25 cellular contexts compared by ENCODE assay signal in genomic region chr19:19506592-19506991, GRCh38. TPM values are rescaled to one million over a fixed set of nuclear protein-coding genes. Genes with fewer than 3 reads are reported as not detected.
DNase-seq lines count a peak whose midpoint lies in the region; ATAC-seq and TF ChIP-seq lines count a peak whose summit lies in the region.
"Had no signal": no experiment of that assay in that cellular context is flagged by ENCODE, and none has a peak within 500 bp of the region (broad histone marks: within the 10 kb centered on the region; RNA-seq: fewer than 3 reads in every experiment).

No MANE protein-coding gene starts in this region.

- H3K9me3 ChIP-seq in OCI-LY7 (ENCODE audit: low read length): no peaks in the 10 kb centered on the region
- H3K9me3 ChIP-seq in naive thymus-derived CD4-positive, alpha-beta T cell (ENCODE audit: control insufficient read depth in 2 of 3, low read length in 3 of 3): no peaks in the 10 kb centered on the region
- H3K9me3 ChIP-seq: psoas muscle, thyroid gland had no signal

- no peak for DNase-seq in OCI-LY7 (ENCODE audit: low spot score)
- no peak for DNase-seq in MCF 10A (ENCODE audit: unreplicated experiment)
- no peak for DNase-seq in osteocyte (ENCODE audit: extremely low spot score, unreplicated experiment)
- DNase-seq in SIG-M5 (lab: John Stamatoyannopoulos, UW): no peak
- no peak for DNase-seq in naive thymus-derived CD4-positive, alpha-beta T cell
- DNase-seq in left ventricle myocardium superior: no peak
- DNase-seq: activated CD4-positive, alpha-beta T cell treated with anti-CD3 and anti-CD28 coated beads for 1 hour; activated effector memory CD4-positive, alpha-beta T cell treated with Interleukin-2 at 50 U/mL for 16 hours; activated naive CD8-positive, alpha-beta T cell treated with anti-CD3 and anti-CD28 coated beads, Interleukin-2, amount 50 U/mL, for 24 hours; activated T-cell treated with anti-CD3 and anti-CD28 coated beads for 4 hours; hypothalamus; immature natural killer cell; left colon; NCI-H1417; NCI-H2029 treated with DMSO at 0.1 percent for 48 hours; NCI-H2227 treated with DMSO at 0.1 percent for 48 hours; psoas muscle; RPMI8226; stimulated activated naive CD4-positive, alpha-beta T cell treated with Interleukin-2 at 50 U/mL for 16 hours; thyroid gland had no signal

- H3K4me3 Mint-ChIP-seq in MCF 10A (ENCODE audit: unreplicated experiment) (no peak overlapping the region), osteocyte (ENCODE audit: unreplicated experiment) (no peak overlapping the region)
- H3K4me3 Mint-ChIP-seq in naive thymus-derived CD4-positive, alpha-beta T cell: no peak overlapping the region
- H3K4me3 Mint-ChIP-seq: activated naive CD8-positive, alpha-beta T cell treated with anti-CD3 and anti-CD28 coated beads, Interleukin-2, amount 50 U/mL, for 24 hours; central memory CD8-positive, alpha-beta T cell; immature natural killer cell; memory B cell; T-helper 1 cell treated with Interleukin-12 subunit alpha and Interleukin-12 subunit beta and Interleukin-4 antibody, amounts not matched to agents 30 μg/mL and 1 μg/mL, for 36 hours had no signal

- H3K4me1 Mint-ChIP-seq in MCF 10A (ENCODE audit: insufficient read depth, unreplicated experiment) (no peaks in the 10 kb centered on the region), osteocyte (ENCODE audit: unreplicated experiment) (peaks cover 4% of the 10 kb centered on the region)
- H3K4me1 Mint-ChIP-seq in naive thymus-derived CD4-positive, alpha-beta T cell: peaks cover 0 to 3% (median 0%) of the 10 kb centered on the region in 7 donors
- H3K4me1 Mint-ChIP-seq: activated naive CD8-positive, alpha-beta T cell treated with anti-CD3 and anti-CD28 coated beads, Interleukin-2, amount 50 U/mL, for 24 hours; central memory CD8-positive, alpha-beta T cell; memory B cell had no signal

- CTCF ChIA-PET in OCI-LY7 (lab: Charles Lee; ENCODE audit: unreplicated experiment): interaction anchor here (0.5 kb wide), 1 partner anchor 14 kb away, joined by 7 read pairs; no protein-coding TSS in a partner anchor
- CTCF ChIA-PET in MCF 10A (lab: Yijun Ruan, JAX): interaction anchor here (0.6 kb wide), 1 partner anchor 14 kb away, joined by 5 read pairs; no protein-coding TSS in a partner anchor
- CTCF ChIA-PET in naive thymus-derived CD4-positive, alpha-beta T cell (lab: Charles Lee): no interaction called here

- peaks cover 52% of the 10 kb centered on the region for H3K36me3 Mint-ChIP-seq in MCF 10A (ENCODE audit: insufficient read depth, unreplicated experiment)
- H3K36me3 Mint-ChIP-seq in osteocyte (ENCODE audit: unreplicated experiment): peaks cover 31% of the 10 kb centered on the region
- H3K36me3 Mint-ChIP-seq in naive thymus-derived CD4-positive, alpha-beta T cell: peaks cover 3 to 37% (median 9%) of the 10 kb centered on the region in 5 donors

- H3K79me2 ChIP-seq in OCI-LY7 (ENCODE audit: insufficient read depth, low read depth, low read length): no peaks in the 10 kb centered on the region

- H3K27ac ChIP-seq in OCI-LY7 (ENCODE audit: low read depth, low read length, poor library complexity, severe bottlenecking): no peak overlapping the region
- H3K27ac ChIP-seq in naive thymus-derived CD4-positive, alpha-beta T cell (ENCODE audit: low read depth, low read length): no peak overlapping the region
- H3K27ac ChIP-seq: KMS-11, psoas muscle, thyroid gland had no signal

- intact Hi-C loops in OCI-LY7 (cut with micrococcal nuclease; ENCODE audit: unreplicated experiment) (no loop called here), MCF 10A (cut with micrococcal nuclease) (no loop called here), left ventricle myocardium superior (cut with micrococcal nuclease) (no loop called here)
- intact Hi-C loops in naive thymus-derived CD4-positive, alpha-beta T cell (cut with micrococcal nuclease): no loop called here

- H3K4me3 ChIP-seq in OCI-LY7 (ENCODE audit: low read depth, low read length, poor library complexity, severe bottlenecking): no peak overlapping the region
- no peak overlapping the region for H3K4me3 ChIP-seq in naive thymus-derived CD4-positive, alpha-beta T cell (ENCODE audit: low read length)
- H3K4me3 ChIP-seq: psoas muscle, thyroid gland had no signal

- H3K27ac Mint-ChIP-seq in MCF 10A (ENCODE audit: low read depth, unreplicated experiment) (no peak overlapping the region), osteocyte (ENCODE audit: unreplicated experiment) (peak overlapping the region; percentile 50)
- peak overlapping the region in 4 of 9 donors; percentile 25 to 63 (median 48) for H3K27ac Mint-ChIP-seq in naive thymus-derived CD4-positive, alpha-beta T cell
- H3K27ac Mint-ChIP-seq: activated naive CD8-positive, alpha-beta T cell treated with anti-CD3 and anti-CD28 coated beads, Interleukin-2, amount 50 U/mL, for 24 hours; memory B cell; T-helper 1 cell treated with Interleukin-12 subunit alpha and Interleukin-12 subunit beta and Interleukin-4 antibody, amounts not matched to agents 30 μg/mL and 1 μg/mL, for 36 hours had no signal

- no peaks in the 10 kb centered on the region for H3K27me3 Mint-ChIP-seq in MCF 10A (ENCODE audit: insufficient read depth, unreplicated experiment)
- no peaks in the 10 kb centered on the region for H3K27me3 Mint-ChIP-seq in osteocyte (ENCODE audit: unreplicated experiment)
- no peaks in the 10 kb centered on the region for H3K27me3 Mint-ChIP-seq in naive thymus-derived CD4-positive, alpha-beta T cell
- H3K27me3 Mint-ChIP-seq: activated naive CD8-positive, alpha-beta T cell treated with anti-CD3 and anti-CD28 coated beads, Interleukin-2, amount 50 U/mL, for 24 hours; central memory CD8-positive, alpha-beta T cell; memory B cell had no signal

- TF ChIP-seq CTCF in OCI-LY7 (conservative IDR thresholded peaks at IDR 0.05; ENCODE audit: low read length): no peak
- no peak for TF ChIP-seq CTCF in MCF 10A (IDR thresholded peaks at IDR 0.05; ENCODE audit: unreplicated experiment)
- TF ChIP-seq CTCF in osteocyte (IDR thresholded peaks at IDR 0.05): no peak

- TSS peak; percentile 74 for BruUV-seq in OCI-LY7 (replicated peaks; lab: Mats Ljungman, UMichigan)
- TSS peak; percentile 31 for BruUV-seq in MCF 10A (replicated peaks; lab: Mats Ljungman, UMichigan)

- no peaks in the 10 kb centered on the region for H3K9me3 Mint-ChIP-seq in MCF 10A (ENCODE audit: unreplicated experiment)
- no peaks in the 10 kb centered on the region for H3K9me3 Mint-ChIP-seq in osteocyte (ENCODE audit: unreplicated experiment)
- H3K9me3 Mint-ChIP-seq in naive thymus-derived CD4-positive, alpha-beta T cell: peaks cover 0 to 2% (median 0%) of the 10 kb centered on the region in 11 donors
- H3K9me3 Mint-ChIP-seq: activated naive CD8-positive, alpha-beta T cell treated with anti-CD3 and anti-CD28 coated beads, Interleukin-2, amount 50 U/mL, for 24 hours; central memory CD8-positive, alpha-beta T cell; memory B cell; T-helper 1 cell treated with Interleukin-12 subunit alpha and Interleukin-12 subunit beta and Interleukin-4 antibody, amounts not matched to agents 30 μg/mL and 1 μg/mL, for 36 hours had no signal

- H2AFZ ChIP-seq in OCI-LY7 (ENCODE audit: low read length): no peak overlapping the region

- H3K36me3 ChIP-seq in OCI-LY7 (ENCODE audit: insufficient read depth, low read length): peaks cover 64% of the 10 kb centered on the region
- H3K36me3 ChIP-seq in naive thymus-derived CD4-positive, alpha-beta T cell (ENCODE audit: control insufficient read depth in 2 of 3, insufficient read depth in 3 of 3, low read length in 3 of 3): peaks cover 0 to 59% (median 15%) of the 10 kb centered on the region in 3 experiments

- ATAC-seq in naive thymus-derived CD4-positive, alpha-beta T cell: no peak
- no peak for ATAC-seq in left ventricle myocardium superior
- ATAC-seq: activated naive CD8-positive, alpha-beta T cell treated with anti-CD3 and anti-CD28 coated beads, Interleukin-2, amount 50 U/mL, for 24 hours; left colon; psoas muscle had no signal

- H3K4me2 ChIP-seq in OCI-LY7 (ENCODE audit: low read length): no peak overlapping the region
- H3K4me2 ChIP-seq: KMS-11 had no signal

- H3K9me2 ChIP-seq in OCI-LY7 (ENCODE audit: insufficient read depth, low read length): no peaks in the 10 kb centered on the region

- H3K27me3 ChIP-seq in naive thymus-derived CD4-positive, alpha-beta T cell (ENCODE audit: control insufficient read depth in 2 of 2, insufficient read depth in 2 of 2, low read length in 2 of 2): no peaks in the 10 kb centered on the region
- H3K27me3 ChIP-seq: thyroid gland had no signal

- POLR2A ChIA-PET in OCI-LY7 (lab: Charles Lee) (interaction anchor here (1.0 kb wide), 1 partner anchor 9 kb away, joined by 3 read pairs; the partner anchor contains the start of genes NDUFA13 and TSSK6), MCF 10A (lab: Yijun Ruan, JAX) (interaction anchor here (2.2 kb wide), 1 partner anchor 9 kb away, joined by 6 read pairs; the partner anchor contains the start of genes NDUFA13 and TSSK6)
- POLR2A ChIA-PET in naive thymus-derived CD4-positive, alpha-beta T cell (lab: Charles Lee): interaction anchor here (1.0 to 1.2 kb wide), 2 partner anchors 9 to 11 kb away, joined by 3 read pairs; partner anchors contain the start of gene TSSK6

- H4K20me1 ChIP-seq in OCI-LY7 (ENCODE audit: insufficient read depth, low read length): no peaks in the 10 kb centered on the region

- H3K4me1 ChIP-seq in OCI-LY7 (ENCODE audit: insufficient read depth, low read length, poor library complexity, severe bottlenecking): peaks cover 10% of the 10 kb centered on the region
- H3K4me1 ChIP-seq in naive thymus-derived CD4-positive, alpha-beta T cell (ENCODE audit: control insufficient read depth in 2 of 2, insufficient read depth in 2 of 2, low read length in 2 of 2): no peaks in the 10 kb centered on the region
- H3K4me1 ChIP-seq: psoas muscle had no signal

RNA-seq across cellular contexts. Expression of gene TSSK6, which starts 8.8 kb away (rescaled TPM):
- total RNA-seq in OCI-LY7 (2014; rRNA removed; shearing (Covaris generic)): 7.1 and 10.5 TPM in 2 replicates
- total RNA-seq in OCI-LY7 (2022) (6.4 and 8.7 TPM in 2 replicates), MCF 10A (2022) (4.8 and 6.6 TPM in 2 replicates), osteocyte (1.7 and 2.0 TPM in 2 replicates), left ventricle myocardium superior (0.67 TPM)
- 10 to 100 TPM in 1 of 5 experiments, 1 to 10 TPM in 4; 3.3 to 11.3 (median 5.2) TPM for total RNA-seq in naive thymus-derived CD4-positive, alpha-beta T cell
- 1 to 10 TPM; 1.4 to 4.2 TPM for polyA plus RNA-seq in naive thymus-derived CD4-positive, alpha-beta T cell

RNA-seq across cellular contexts. Expression of gene NDUFA13, which starts 9.4 kb away (rescaled TPM):
- 275 and 320 TPM in 2 replicates for total RNA-seq in OCI-LY7 (2014; rRNA removed; shearing (Covaris generic))
- total RNA-seq in OCI-LY7 (2022): 421 and 429 TPM in 2 replicates
- 354 and 393 TPM in 2 replicates for total RNA-seq in MCF 10A (2022)
- 372 and 376 TPM in 2 replicates for total RNA-seq in osteocyte
- 100 to 1,000 TPM; 172 to 362 (median 176) TPM for total RNA-seq in naive thymus-derived CD4-positive, alpha-beta T cell
- polyA plus RNA-seq in naive thymus-derived CD4-positive, alpha-beta T cell: 100 to 1,000 TPM; 363 to 380 TPM
- 1,297 TPM for total RNA-seq in left ventricle myocardium superior

RNA-seq across cellular contexts. Expression of gene YJEFN3, which starts 22.1 kb away (rescaled TPM):
- 5.4 and 6.9 TPM in 2 replicates for total RNA-seq in OCI-LY7 (2014; rRNA removed; shearing (Covaris generic))
- total RNA-seq in OCI-LY7 (2022): 35.3 and 35.8 TPM in 2 replicates
- total RNA-seq in MCF 10A (2022): 11.9 and 21.7 TPM in 2 replicates
- total RNA-seq in osteocyte: 6.1 and 6.3 TPM in 2 replicates
- total RNA-seq in naive thymus-derived CD4-positive, alpha-beta T cell: 10 to 100 TPM in 3 of 5 experiments, 1 to 10 TPM in 2; 3.3 to 18.2 (median 12.7) TPM
- polyA plus RNA-seq in naive thymus-derived CD4-positive, alpha-beta T cell: under 1 TPM in 1 of 2 donors, not detected in 1; 0.68 TPM
- total RNA-seq in left ventricle myocardium superior: 9.4 TPM

RNA-seq across cellular contexts. Expression of gene CILP2, which starts 31.5 kb away (rescaled TPM):
- 0.19 TPM in 1 of 2 replicates, not detected in the other for total RNA-seq in OCI-LY7 (2014; rRNA removed; shearing (Covaris generic))
- 0.48 and 0.51 TPM in 2 replicates for total RNA-seq in OCI-LY7 (2022)
- 0.12 and 0.29 TPM in 2 replicates for total RNA-seq in MCF 10A (2022)
- total RNA-seq in osteocyte: 0.63 and 1.1 TPM in 2 replicates
- total RNA-seq in naive thymus-derived CD4-positive, alpha-beta T cell: under 1 TPM in 4 of 5 experiments, not detected in 1; 0.32 to 0.53 (median 0.49) TPM
- polyA plus RNA-seq in naive thymus-derived CD4-positive, alpha-beta T cell: under 1 TPM; 0.27 to 0.69 TPM
- 0.50 TPM for total RNA-seq in left ventricle myocardium superior
- total RNA-seq: HT1080, psoas muscle had no signal
- polyA plus RNA-seq: immature natural killer cell had no signal
